In the genomic region with DNA sequence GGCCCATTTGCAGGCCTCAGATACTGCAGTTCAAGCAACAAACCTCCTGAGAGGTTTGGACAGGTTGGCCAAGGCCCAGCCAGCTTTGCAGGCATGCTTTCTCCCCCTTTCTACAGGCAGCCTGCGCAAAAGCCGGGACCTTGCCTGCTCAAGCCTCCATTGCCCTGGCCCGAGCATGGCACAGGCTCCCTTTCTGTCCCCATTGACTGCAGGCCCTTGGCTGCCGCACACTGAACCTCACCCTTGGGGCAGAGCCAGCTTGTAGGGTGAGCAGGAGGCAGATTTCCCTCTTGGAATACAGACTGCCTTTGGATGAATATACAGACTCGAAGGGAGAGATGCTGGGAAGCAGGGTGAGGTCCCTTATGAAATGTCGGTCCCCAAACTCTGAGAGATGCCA, we compare ENCODE assay signal across 27 cellular contexts.
DNase-seq lines count a peak whose midpoint lies in the region; ATAC-seq and TF ChIP-seq lines count a peak whose summit lies in the region.
"Had no signal": no experiment of that assay in that cellular context is flagged by ENCODE, and none has a peak within 500 bp of the region (broad histone marks: within the 10 kb centered on the region; RNA-seq: fewer than 3 reads in every experiment).

No MANE protein-coding gene starts in this region.

- WGBS in sigmoid colon, 2 donors = 83 to 92% methylated on average over 6 of the region's 6 CpGs
- WGBS in H9 (ENCODE audit: extremely low coverage, insufficient read length, low lambda C conversion rate) = no CpG with 5 or more reads among the region's 6 CpGs

- H2BK120ac ChIP-seq in H9 (ENCODE audit: low read depth, low read length, poor library complexity, severe bottlenecking) = no peak overlapping the region

- H3K18ac ChIP-seq in H9 (ENCODE audit: insufficient read length, low read depth, low read length) = no peak overlapping the region

- POLR2A ChIA-PET in activated B cell treated with CpG ODN at 0.5 μM for 24 hours (lab: Charles Lee) = no interaction called here

- no peak overlapping the region for H3K14ac ChIP-seq in H9 (ENCODE audit: insufficient read depth, low read length)

- no peaks in the 10 kb centered on the region for H3K36me3 Mint-ChIP-seq in activated B cell treated with CpG ODN at 0.5 μM for 24 hours (ENCODE audit: low read depth)
- H3K36me3 Mint-ChIP-seq in activated T-cell treated with anti-CD3 and anti-CD28 coated beads, Interleukin-2, amount 50 U/mL, for 4 hours (ENCODE audit: insufficient read depth) = no peaks in the 10 kb centered on the region
- H3K36me3 Mint-ChIP-seq in H9 (ENCODE audit: insufficient read depth in 1 of 3, low read depth in 3 of 3) = no peaks in the 10 kb centered on the region; a peak in 2 of 7 replicates
- H3K36me3 Mint-ChIP-seq: CD14-positive monocyte, immature natural killer cell had no signal

- H4K91ac ChIP-seq in H9 (ENCODE audit: insufficient read length, low read depth, low read length) = no peak overlapping the region

- no peak overlapping the region for H2BK20ac ChIP-seq in H9 (ENCODE audit: low read depth, low read length, poor library complexity, severe bottlenecking)

- H3K27me3 Mint-ChIP-seq in activated B cell treated with CpG ODN at 0.5 μM for 24 hours = peaks cover 9% of the 10 kb centered on the region
- no peaks in the 10 kb centered on the region for H3K27me3 Mint-ChIP-seq in activated T-cell treated with anti-CD3 and anti-CD28 coated beads, Interleukin-2, amount 50 U/mL, for 4 hours (ENCODE audit: low read depth)
- peaks cover 3% of the 10 kb centered on the region; the same call in 1 of the 2 replicates for H3K27me3 Mint-ChIP-seq in H9 (ENCODE audit: low read depth)

- peak overlapping the region; percentile 62 to 73 for H3K27ac ChIP-seq in coronary artery
- H3K27ac ChIP-seq in layer of hippocampus (ENCODE audit: low read depth, low read length) = peak overlapping the region; percentile 33
- peak overlapping the region in 3 of 4 donors; percentile 41 to 71 (median 65) for H3K27ac ChIP-seq in sigmoid colon
- no peak overlapping the region for H3K27ac ChIP-seq in H9 (ENCODE audit: insufficient read length, low read depth, low read length)
- H3K27ac ChIP-seq: adrenal gland, left lung, Peyer's patch, SJCRH30, skin epidermis had no signal

- no peaks in the 10 kb centered on the region for H3K36me3 ChIP-seq in sigmoid colon
- H3K36me3 ChIP-seq: adrenal gland, left lung, Peyer's patch, SJCRH30 had no signal

- no peak overlapping the region for H3K9ac ChIP-seq in H9 (ENCODE audit: extremely low read depth, insufficient read length, low read length)

- intact Hi-C loops in activated B cell treated with CpG ODN at 0.5 μM for 24 hours (cut with micrococcal nuclease) = no loop called here
- intact Hi-C loops in sigmoid colon (cut with DNase I) = loop anchor here (10.0 kb wide), 2 partner anchors 292 to 418 kb away; no protein-coding TSS in a partner anchor

- H3K4me3 ChIP-seq in coronary artery (no peak overlapping the region), sigmoid colon (no peak overlapping the region)
- H3K4me3 ChIP-seq: adrenal gland, left lung, Peyer's patch, SJCRH30, skin epidermis had no signal

- H2BK5ac ChIP-seq in H9 (ENCODE audit: insufficient read length, low read length) = no peak overlapping the region

- no peak overlapping the region for H3K56ac ChIP-seq in H9 (ENCODE audit: insufficient read length, low read depth, low read length)

- CTCF ChIA-PET in activated B cell treated with CpG ODN at 0.5 μM for 24 hours (lab: Charles Lee) = no interaction called here

- H3K27me3 ChIP-seq in layer of hippocampus (ENCODE audit: control insufficient read depth, insufficient read depth, low read length) = no peaks in the 10 kb centered on the region
- no peaks in the 10 kb centered on the region for H3K27me3 ChIP-seq in sigmoid colon
- H3K27me3 ChIP-seq in H9 (ENCODE audit: insufficient read depth, low read length) = no peaks in the 10 kb centered on the region
- H3K27me3 ChIP-seq: adrenal gland, left lung, Peyer's patch, SJCRH30 had no signal

- H3K4me1 ChIP-seq in sigmoid colon = peaks cover 0 to 50% (median 42%) of the 10 kb centered on the region in 4 donors
- H3K4me1 ChIP-seq in H9 (ENCODE audit: insufficient read depth, low read length) = no peaks in the 10 kb centered on the region
- H3K4me1 ChIP-seq: SJCRH30 had no signal

- H3K9me3 Mint-ChIP-seq in activated B cell treated with CpG ODN at 0.5 μM for 24 hours (no peaks in the 10 kb centered on the region), H9 (no peaks in the 10 kb centered on the region)
- H3K9me3 Mint-ChIP-seq in activated T-cell treated with anti-CD3 and anti-CD28 coated beads, Interleukin-2, amount 50 U/mL, for 4 hours = no peaks in the 10 kb centered on the region
- H3K9me3 Mint-ChIP-seq: activated T-cell treated with anti-CD3 and anti-CD28 coated beads, Interleukin-2, amount 50 U/mL, for 24 hours; immature natural killer cell had no signal

- H3K4me2 ChIP-seq in H9 (ENCODE audit: insufficient read depth, insufficient read length, low read length) = no peak overlapping the region

- peaks cover 11% of the 10 kb centered on the region for H3K4me1 Mint-ChIP-seq in activated B cell treated with CpG ODN at 0.5 μM for 24 hours
- no peaks in the 10 kb centered on the region for H3K4me1 Mint-ChIP-seq in activated T-cell treated with anti-CD3 and anti-CD28 coated beads, Interleukin-2, amount 50 U/mL, for 4 hours (ENCODE audit: low read depth)
- H3K4me1 Mint-ChIP-seq in H9 = peaks cover 12 to 15% of the 10 kb centered on the region in 2 experiments
- H3K4me1 Mint-ChIP-seq: immature natural killer cell had no signal

- H3K9me3 ChIP-seq in sigmoid colon (no peaks in the 10 kb centered on the region), H9 (ENCODE audit: control insufficient read depth, low read depth, low read length) (no peaks in the 10 kb centered on the region)
- H3K9me3 ChIP-seq: adrenal gland, left lung, Peyer's patch, SJCRH30 had no signal

- H3K79me1 ChIP-seq in H9 (ENCODE audit: insufficient read depth, low read depth, low read length, poor library complexity, severe bottlenecking) = no peaks in the 10 kb centered on the region

- H3K23ac ChIP-seq in H9 (ENCODE audit: insufficient read length, low read depth, low read length) = no peak overlapping the region

- H3K27ac Mint-ChIP-seq in activated B cell treated with CpG ODN at 0.5 μM for 24 hours (peak overlapping the region; percentile 19), H9 (no peak overlapping the region)
- H3K27ac Mint-ChIP-seq: activated T-cell treated with anti-CD3 and anti-CD28 coated beads, Interleukin-2, amount 50 U/mL, for 24 hours; CD14-positive monocyte; immature natural killer cell; progenitor cell of endocrine pancreas had no signal

- H4K8ac ChIP-seq in H9 (replicated peaks; ENCODE audit: insufficient read length, low read depth, low read length) = no peak overlapping the region

- no peak for TF ChIP-seq POLR2A in sigmoid colon (IDR thresholded peaks at IDR 0.05)

- ATAC-seq in activated B cell treated with CpG ODN at 0.5 μM for 24 hours (ENCODE audit: low read depth) (no peak), HG02588 (IDR thresholded peaks at IDR 0.05; ENCODE audit: unreplicated experiment) (no peak)
- no peak for ATAC-seq in activated T-cell treated with anti-CD3 and anti-CD28 coated beads, Interleukin-2, amount 50 U/mL, for 4 hours
- ATAC-seq: HepG2, left lung had no signal

- H3K23me2 ChIP-seq in H9 (ENCODE audit: insufficient read length, low read depth, low read length, poor library complexity, severe bottlenecking) = no peaks in the 10 kb centered on the region

- H2AFZ ChIP-seq in H9 (ENCODE audit: low read length) = no peak overlapping the region

- H4K5ac ChIP-seq in H9 (ENCODE audit: insufficient read length, low read depth, low read length) = no peak overlapping the region

- TF ChIP-seq CTCF in activated B cell treated with CpG ODN at 0.5 μM for 24 hours (IDR thresholded peaks at IDR 0.05) (no peak), coronary artery (IDR thresholded peaks at IDR 0.05) (no peak), sigmoid colon (IDR thresholded peaks at IDR 0.05) (no peak), H9 (conservative IDR thresholded peaks at IDR 0.05) (no peak)

- H4K20me1 ChIP-seq in H9 (ENCODE audit: control insufficient read depth, insufficient read depth, insufficient read length) = no peaks in the 10 kb centered on the region

- H3T11ph ChIP-seq in H9 (ENCODE audit: low read length) = no peak overlapping the region

- DNase-seq in activated B cell treated with CpG ODN at 0.5 μM for 24 hours = no peak
- no peak for DNase-seq in coronary artery (ENCODE audit: low spot score)
- DNase-seq in sigmoid colon = peak; percentile 70
- no peak for DNase-seq in NCI-H345 (lab: John Stamatoyannopoulos, UW)
- no peak for DNase-seq in activated T-cell treated with anti-CD3 and anti-CD28 coated beads, Interleukin-2, amount 50 U/mL, for 4 hours
- DNase-seq in H9 = no peak
- DNase-seq: activated CD8-positive, alpha-beta memory T cell treated with anti-CD3 and anti-CD28 coated beads for 24 hours; activated naive CD4-positive, alpha-beta T cell; activated T-cell treated with anti-CD3 and anti-CD28 coated beads, Interleukin-2, amount 50 U/mL, for 24 hours; adrenal gland; Calu3; HCEC 1CT; immature natural killer cell; left lung; NCI-H1048; NCI-H187; NCI-H2171 treated with DMSO at 0.1 percent for 48 hours; NCI-H526 treated with DMSO at 0.1 percent for 48 hours; Peyer's patch; SJCRH30; stimulated activated CD4-positive, alpha-beta T cell treated with anti-CD3 and anti-CD28 coated beads, Interleukin-2, amount 100 ng/mL, for 24 hours had no signal

- no peak overlapping the region for H3K4me3 Mint-ChIP-seq in activated B cell treated with CpG ODN at 0.5 μM for 24 hours
- H3K4me3 Mint-ChIP-seq in activated T-cell treated with anti-CD3 and anti-CD28 coated beads, Interleukin-2, amount 50 U/mL, for 4 hours = no peak overlapping the region
- H3K4me3 Mint-ChIP-seq in H9 = no peak overlapping the region
- H3K4me3 Mint-ChIP-seq: activated T-cell treated with anti-CD3 and anti-CD28 coated beads, Interleukin-2, amount 50 U/mL, for 24 hours; CD14-positive monocyte; immature natural killer cell had no signal

- H3K79me2 ChIP-seq in H9 (ENCODE audit: insufficient read depth, low read length) = no peaks in the 10 kb centered on the region

- H2BK15ac ChIP-seq in H9 (ENCODE audit: low read depth, low read length) = no peak overlapping the region

- H3K4ac ChIP-seq in H9 (ENCODE audit: low read depth, low read length) = no peak overlapping the region

- no peak for TF ChIP-seq EP300 in sigmoid colon (IDR thresholded peaks at IDR 0.05)

- H2BK12ac ChIP-seq in H9 (ENCODE audit: insufficient read length, low read depth, low read length) = no peak overlapping the region

- no peak overlapping the region for H2AK5ac ChIP-seq in H9 (ENCODE audit: insufficient read length, low read length)
